9 cellular contexts compared by ENCODE assay signal in genomic region chr18:62098960-62099359, GRCh38.
"Had no signal": no experiment of that assay in that cellular context is flagged by ENCODE, and none has a peak within 500 bp of the region (broad histone marks: within the 10 kb centered on the region; RNA-seq: fewer than 3 reads in every experiment).

No MANE protein-coding gene starts in this region.

- H3K9ac ChIP-seq: GM23248, KMS-11 had no signal

- H3K27ac ChIP-seq: GM23248, KMS-11 had no signal

- H3K4me2 ChIP-seq: KMS-11 had no signal

- H3K4me3 ChIP-seq: GM23248 had no signal

- FAIRE-seq: H54, HTR-8/SVneo had no signal

- H2AFZ ChIP-seq: GM23248 had no signal

- H3K27ac Mint-ChIP-seq: H9 had no signal

- H3K4me3 Mint-ChIP-seq: H9 had no signal

- DNase-seq: GM23248, GOT3, H9, HCEC 1CT, Karpas-422, KBM-7 had no signal
